Comparison of ENCODE assay signal across 9 cellular contexts in genomic region chr19:41859213-41859617, GRCh38. TPM values are rescaled to one million over a fixed set of nuclear protein-coding genes. Genes with fewer than 3 reads are reported as not detected.
DNase-seq lines count a peak whose midpoint lies in the region; ATAC-seq, FAIRE-seq and TF ChIP-seq lines count a peak whose summit lies in the region.
"Had no signal": no experiment of that assay in that cellular context is flagged by ENCODE, and none has a peak within 500 bp of the region (broad histone marks: within the 10 kb centered on the region; RNA-seq: fewer than 3 reads in every experiment).

No MANE protein-coding gene starts in this region.

- ATAC-seq in GM19468 (IDR thresholded peaks at IDR 0.05; ENCODE audit: extremely low read depth, unreplicated experiment) (peak; percentile 55), GM21390 (IDR thresholded peaks at IDR 0.05; ENCODE audit: unreplicated experiment) (no peak)

- H3K36me3 ChIP-seq in WERI-Rb-1 (peaks cover 42% of the 10 kb centered on the region), small intestine (ENCODE audit: control insufficient read depth in 2 of 2, insufficient read depth in 2 of 2, low read length in 2 of 2) (peaks cover 3 to 10% of the 10 kb centered on the region in 2 donors)

- H3K27ac Mint-ChIP-seq in glutamatergic neuron (ENCODE audit: unreplicated experiment): peak overlapping the region; percentile 98

- H3K9me3 ChIP-seq in WERI-Rb-1 (ENCODE audit: severe bottlenecking) (no peaks in the 10 kb centered on the region), small intestine (ENCODE audit: control insufficient read depth, low read depth) (no peaks in the 10 kb centered on the region)

- H3K27ac ChIP-seq in WERI-Rb-1 (no peak overlapping the region), small intestine (ENCODE audit: low read depth in 1 of 2, low read length in 1 of 2) (peak overlapping the region; percentile 34 to 66)

- WGBS in small intestine, 3 donors: 1 to 3% (median 2%) methylated on average over 8 of the region's 8 CpGs

- DNase-seq in WERI-Rb-1 (no peak), glutamatergic neuron (no peak), small intestine (no peak), putamen (ENCODE audit: low spot score) (no peak), occipital lobe (lab: John Stamatoyannopoulos, UW) (no peak)
- no peak for DNase-seq in activated CD4-positive, alpha-beta T cell treated with anti-CD3 and anti-CD28 coated beads for 48 hours

- TF ChIP-seq CTCF in WERI-Rb-1 (IDR thresholded peaks at IDR 0.05; ENCODE audit: low read depth, low read length): no peak
- no peak for TF ChIP-seq CTCF in glutamatergic neuron (IDR thresholded peaks at IDR 0.05; ENCODE audit: partially characterized antibody, unreplicated experiment)

- H3K4me3 Mint-ChIP-seq in glutamatergic neuron (ENCODE audit: unreplicated experiment): peak overlapping the region; percentile 99

- peaks cover 15% of the 10 kb centered on the region for H3K4me1 Mint-ChIP-seq in glutamatergic neuron (ENCODE audit: low read depth, unreplicated experiment)

- no peaks in the 10 kb centered on the region for H3K27me3 ChIP-seq in WERI-Rb-1 (ENCODE audit: insufficient read depth, low read depth, severe bottlenecking)
- H3K27me3 ChIP-seq in small intestine (ENCODE audit: control insufficient read depth in 2 of 2, insufficient read depth in 2 of 2, low read length in 2 of 2): no peaks in the 10 kb centered on the region

- H3K4me3 ChIP-seq in WERI-Rb-1 (ENCODE audit: low read depth, low read length): peak overlapping the region; percentile 33
- H3K4me3 ChIP-seq in small intestine (ENCODE audit: low read depth in 1 of 2, low read length in 2 of 2): no peak overlapping the region

- H3K9me3 Mint-ChIP-seq in glutamatergic neuron (ENCODE audit: unreplicated experiment): peaks cover 20% of the 10 kb centered on the region

- peaks cover 24% of the 10 kb centered on the region for H3K27me3 Mint-ChIP-seq in glutamatergic neuron (ENCODE audit: unreplicated experiment)

- H3K36me3 Mint-ChIP-seq in glutamatergic neuron (ENCODE audit: unreplicated experiment): no peaks in the 10 kb centered on the region

- peaks cover 7 to 12% of the 10 kb centered on the region in 2 donors for H3K4me1 ChIP-seq in small intestine (ENCODE audit: control insufficient read depth in 2 of 2, insufficient read depth in 1 of 2, low read depth in 1 of 2, low read length in 1 of 2)

- FAIRE-seq in small intestine (lab: Jason Lieb, UNC): no peak

RNA-seq across cellular contexts. Expression of gene RPS19, which starts 0.8 kb away (rescaled TPM):
- total RNA-seq in glutamatergic neuron (ENCODE audit: unreplicated experiment) (1,637 TPM), occipital lobe (405 TPM)
- 1,000 to 10,000 TPM; 2,031 to 3,349 (median 3,107) TPM for polyA plus RNA-seq in small intestine

RNA-seq across cellular contexts. Expression of gene DMRTC2, which starts 14.4 kb away (rescaled TPM):
- total RNA-seq in glutamatergic neuron (ENCODE audit: unreplicated experiment): not detected
- not detected for polyA plus RNA-seq in small intestine
- total RNA-seq in occipital lobe: not detected
- total RNA-seq: renal cortical epithelial cell had no signal

RNA-seq across cellular contexts. Expression of gene LYPD4, which starts 14.7 kb away (rescaled TPM):
- not detected for total RNA-seq in glutamatergic neuron (ENCODE audit: unreplicated experiment)
- polyA plus RNA-seq in small intestine: not detected
- not detected for total RNA-seq in occipital lobe
- total RNA-seq: renal cortical epithelial cell had no signal

RNA-seq across cellular contexts. Expression of gene CD79A, which starts 17.9 kb away (rescaled TPM):
- total RNA-seq in glutamatergic neuron (ENCODE audit: unreplicated experiment) (not detected), occipital lobe (not detected)
- polyA plus RNA-seq in small intestine: 10 to 100 TPM in 1 of 3 donors, 1 to 10 TPM in 1, under 1 TPM in 1; 0.45 to 10.5 (median 8.9) TPM

RNA-seq across cellular contexts. Expression of gene ARHGEF1, which starts 23.8 kb away (rescaled TPM):
- total RNA-seq in glutamatergic neuron (ENCODE audit: unreplicated experiment): 78.7 TPM
- 100 to 1,000 TPM in 2 of 3 donors, 10 to 100 TPM in 1; 55.3 to 120 (median 118) TPM for polyA plus RNA-seq in small intestine
- 8.7 TPM for total RNA-seq in occipital lobe
